19 cellular contexts compared by ENCODE assay signal in the genomic region with DNA sequence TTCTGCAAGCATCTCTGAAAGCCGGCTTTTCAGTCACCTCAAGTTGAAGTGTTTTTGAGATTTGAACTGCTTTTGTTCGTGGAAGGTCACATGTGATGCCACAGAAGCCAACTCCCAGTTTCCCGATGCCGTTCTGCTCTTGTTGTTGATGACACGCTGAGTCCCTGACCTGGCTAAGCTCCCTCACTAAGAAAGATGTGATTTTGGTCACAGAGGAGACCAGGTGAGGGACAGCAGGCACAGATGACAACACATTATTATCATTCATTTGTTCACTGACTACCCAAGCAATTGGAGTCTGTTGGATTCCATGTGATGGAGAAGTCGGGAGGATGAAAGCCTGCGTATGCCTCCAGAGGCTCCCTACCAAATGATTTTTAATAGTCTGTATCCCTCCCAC.
DNase-seq lines count a peak whose midpoint lies in the region; ATAC-seq and TF ChIP-seq lines count a peak whose summit lies in the region.
"Had no signal": no experiment of that assay in that cellular context is flagged by ENCODE, and none has a peak within 500 bp of the region (broad histone marks: within the 10 kb centered on the region; RNA-seq: fewer than 3 reads in every experiment).

No MANE protein-coding gene starts in this region.

- no peaks in the 10 kb centered on the region for H3K9me3 ChIP-seq in esophagus muscularis mucosa
- H3K9me3 ChIP-seq in gastroesophageal sphincter: peaks cover 0 to 5% (median 0%) of the 10 kb centered on the region in 3 donors
- H3K9me3 ChIP-seq: HAP-1 had no signal

- H3K4me3 ChIP-seq in esophagus muscularis mucosa: no peak overlapping the region
- H3K4me3 ChIP-seq in gastroesophageal sphincter: no peak overlapping the region
- H3K4me3 ChIP-seq: GM12878, HAP-1 had no signal

- no peaks in the 10 kb centered on the region for H3K4me1 ChIP-seq in esophagus muscularis mucosa
- H3K4me1 ChIP-seq in gastroesophageal sphincter: no peaks in the 10 kb centered on the region
- H3K4me1 ChIP-seq: HAP-1 had no signal

- intact Hi-C loops in esophagus muscularis mucosa (cut with DNase I): no loop called here

- WGBS in esophagus muscularis mucosa: 83% methylated on average over 7 of the region's 7 CpGs
- WGBS in gastroesophageal sphincter (ENCODE audit: low coverage in 1 of 2), 2 donors: 65 to 84% methylated on average over 5 of the region's 7 CpGs

- in situ Hi-C loops in G401 (cut with HindIII; ENCODE audit: low sequenced_read_pairs): no loop called here

- no peak overlapping the region for H3K27ac ChIP-seq in esophagus muscularis mucosa (replicated peaks in 1 of 4)
- H3K27ac ChIP-seq in gastroesophageal sphincter: no peak overlapping the region
- H3K27ac ChIP-seq: 22Rv1 had no signal

- DNase-seq in NCI-H748 (lab: John Stamatoyannopoulos, UW; ENCODE audit: unreplicated experiment) (peak; percentile 30), NCI-H748 treated with DMSO at 0.1 percent for 48 hours (lab: John Stamatoyannopoulos, UW) (no peak), G401 (ENCODE audit: low spot score) (peak; percentile 76), NCI-H2227 treated with DMSO at 0.1 percent for 48 hours (lab: John Stamatoyannopoulos, UW) (peak; percentile 86), esophagus muscularis mucosa (ENCODE audit: extremely low spot score) (peak; percentile 57), AG20443 (ENCODE audit: low spot score) (no peak)
- no peak for DNase-seq in activated CD4-positive, alpha-beta T cell treated with anti-CD3 and anti-CD28 coated beads, Interleukin-2, amount 10 ng/mL, durations not matched to agents 7 days and 5 days
- DNase-seq: AML-193; Calu3; CD4-positive, alpha-beta memory T cell; COR-L47; DND-41; GDM1; GOT3; HFFc6 had no signal

- H3K36me3 Mint-ChIP-seq in activated CD4-positive, alpha-beta T cell treated with anti-CD3 and anti-CD28 coated beads, Interleukin-2, amount 10 ng/mL, durations not matched to agents 7 days and 5 days (ENCODE audit: low read depth): no peaks in the 10 kb centered on the region
- H3K36me3 Mint-ChIP-seq: CD4-positive, alpha-beta memory T cell had no signal

- H3K27me3 ChIP-seq in esophagus muscularis mucosa (no peaks in the 10 kb centered on the region), gastroesophageal sphincter (no peaks in the 10 kb centered on the region)

- TF ChIP-seq POLR2A in esophagus muscularis mucosa (IDR thresholded peaks at IDR 0.05; ENCODE audit: low read depth): no peak
- TF ChIP-seq POLR2A in gastroesophageal sphincter (IDR thresholded peaks at IDR 0.05): no peak

- ATAC-seq in gastroesophageal sphincter: no peak
- ATAC-seq: GM12878 had no signal

- H3K4me1 Mint-ChIP-seq in activated CD4-positive, alpha-beta T cell treated with anti-CD3 and anti-CD28 coated beads, Interleukin-2, amount 10 ng/mL, durations not matched to agents 7 days and 5 days: no peaks in the 10 kb centered on the region
- H3K4me1 Mint-ChIP-seq: CD4-positive, alpha-beta memory T cell had no signal

- TF ChIP-seq EP300 in esophagus muscularis mucosa (IDR thresholded peaks at IDR 0.05): no peak
- TF ChIP-seq EP300 in gastroesophageal sphincter (IDR thresholded peaks at IDR 0.05): no peak

- POLR2A ChIA-PET in activated CD4-positive, alpha-beta T cell treated with anti-CD3 and anti-CD28 coated beads, Interleukin-2, amount 10 ng/mL, durations not matched to agents 7 days and 5 days (lab: Charles Lee): no interaction called here

- H3K36me3 ChIP-seq in esophagus muscularis mucosa (no peaks in the 10 kb centered on the region), gastroesophageal sphincter (no peaks in the 10 kb centered on the region)
- H3K36me3 ChIP-seq: HAP-1 had no signal

- H3K27ac Mint-ChIP-seq in activated CD4-positive, alpha-beta T cell treated with anti-CD3 and anti-CD28 coated beads, Interleukin-2, amount 10 ng/mL, durations not matched to agents 7 days and 5 days: no peak overlapping the region
- H3K27ac Mint-ChIP-seq: CD4-positive, alpha-beta memory T cell; HFFc6 had no signal

- no peak overlapping the region for H3K4me3 Mint-ChIP-seq in activated CD4-positive, alpha-beta T cell treated with anti-CD3 and anti-CD28 coated beads, Interleukin-2, amount 10 ng/mL, durations not matched to agents 7 days and 5 days
- H3K4me3 Mint-ChIP-seq: CD4-positive, alpha-beta memory T cell; HFFc6 had no signal

- CTCF ChIA-PET in activated CD4-positive, alpha-beta T cell treated with anti-CD3 and anti-CD28 coated beads, Interleukin-2, amount 10 ng/mL, durations not matched to agents 7 days and 5 days (lab: Charles Lee): no interaction called here

- no peaks in the 10 kb centered on the region for H3K27me3 Mint-ChIP-seq in activated CD4-positive, alpha-beta T cell treated with anti-CD3 and anti-CD28 coated beads, Interleukin-2, amount 10 ng/mL, durations not matched to agents 7 days and 5 days
- H3K27me3 Mint-ChIP-seq: CD4-positive, alpha-beta memory T cell had no signal

- TF ChIP-seq CTCF in esophagus muscularis mucosa (IDR thresholded peaks at IDR 0.05): no peak
- no peak for TF ChIP-seq CTCF in gastroesophageal sphincter (IDR thresholded peaks at IDR 0.05)

- H3K9me3 Mint-ChIP-seq in activated CD4-positive, alpha-beta T cell treated with anti-CD3 and anti-CD28 coated beads, Interleukin-2, amount 10 ng/mL, durations not matched to agents 7 days and 5 days: peaks cover 12% of the 10 kb centered on the region

Comparison
In these comparisons a context has a peak if more than half of its experiments do, and no peak if none do; other contexts are left out.
1. DNase-seq: peak in NCI-H748 (single experiment), G401 (single experiment), NCI-H2227 treated with DMSO at 0.1 percent for 48 hours (single experiment) and esophagus muscularis mucosa (single experiment); none in NCI-H748 treated with DMSO at 0.1 percent for 48 hours (single experiment), activated CD4-positive, alpha-beta T cell treated with anti-CD3 and anti-CD28 coated beads, Interleukin-2, amount 10 ng/mL, durations not matched to agents 7 days and 5 days (single experiment) and AG20443 (single experiment).